In the genomic region with DNA sequence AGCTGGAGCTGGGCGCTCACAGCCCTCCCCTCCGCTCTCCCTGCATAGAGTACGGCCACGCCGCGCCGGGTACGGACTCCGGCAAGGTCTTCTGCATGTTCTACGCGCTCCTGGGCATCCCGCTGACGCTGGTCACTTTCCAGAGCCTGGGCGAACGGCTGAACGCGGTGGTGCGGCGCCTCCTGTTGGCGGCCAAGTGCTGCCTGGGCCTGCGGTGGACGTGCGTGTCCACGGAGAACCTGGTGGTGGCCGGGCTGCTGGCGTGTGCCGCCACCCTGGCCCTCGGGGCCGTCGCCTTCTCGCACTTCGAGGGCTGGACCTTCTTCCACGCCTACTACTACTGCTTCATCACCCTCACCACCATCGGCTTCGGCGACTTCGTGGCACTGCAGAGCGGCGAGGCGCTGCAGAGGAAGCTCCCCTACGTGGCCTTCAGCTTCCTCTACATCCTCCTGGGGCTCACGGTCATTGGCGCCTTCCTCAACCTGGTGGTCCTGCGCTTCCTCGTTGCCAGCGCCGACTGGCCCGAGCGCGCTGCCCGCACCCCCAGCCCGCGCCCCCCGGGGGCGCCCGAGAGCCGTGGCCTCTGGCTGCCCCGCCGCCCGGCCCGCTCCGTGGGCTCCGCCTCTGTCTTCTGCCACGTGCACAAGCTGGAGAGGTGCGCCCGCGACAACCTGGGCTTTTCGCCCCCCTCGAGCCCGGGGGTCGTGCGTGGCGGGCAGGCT, we compare ENCODE assay signal across 19 cellular contexts. TPM values are rescaled to one million over a fixed set of nuclear protein-coding genes. Genes with fewer than 3 reads are reported as not detected.
DNase-seq lines count a peak whose midpoint lies in the region; FAIRE-seq and TF ChIP-seq lines count a peak whose summit lies in the region.
"Had no signal": no experiment of that assay in that cellular context is flagged by ENCODE, and none has a peak within 500 bp of the region (broad histone marks: within the 10 kb centered on the region; RNA-seq: fewer than 3 reads in every experiment).

No MANE protein-coding gene starts in this region.

- no peak overlapping the region for H3K27ac Mint-ChIP-seq in activated CD4-positive, alpha-beta T cell treated with anti-CD3 and anti-CD28 coated beads, Interleukin-2, amount 10 ng/mL, durations not matched to agents 24 days and 14 days
- H3K27ac Mint-ChIP-seq: activated naive CD8-positive, alpha-beta T cell treated with anti-CD3 and anti-CD28 coated beads, Interleukin-2, amount 10 ng/mL, durations not matched to agents 7 days and 5 days; naive thymus-derived CD8-positive, alpha-beta T cell had no signal

- H3K36me3 Mint-ChIP-seq in activated CD4-positive, alpha-beta T cell treated with anti-CD3 and anti-CD28 coated beads, Interleukin-2, amount 10 ng/mL, durations not matched to agents 24 days and 14 days (ENCODE audit: low read depth), result no peaks in the 10 kb centered on the region
- H3K36me3 Mint-ChIP-seq: activated naive CD8-positive, alpha-beta T cell treated with anti-CD3 and anti-CD28 coated beads, Interleukin-2, amount 10 ng/mL, durations not matched to agents 7 days and 5 days; naive thymus-derived CD8-positive, alpha-beta T cell had no signal

- no peak for FAIRE-seq in frontal cortex (lab: Jason Lieb, UNC)
- FAIRE-seq: RCC 7860 had no signal

- H3K27me3 Mint-ChIP-seq in activated CD4-positive, alpha-beta T cell treated with anti-CD3 and anti-CD28 coated beads, Interleukin-2, amount 10 ng/mL, durations not matched to agents 24 days and 14 days, result peaks cover 16% of the 10 kb centered on the region

- H3K4me1 Mint-ChIP-seq in activated CD4-positive, alpha-beta T cell treated with anti-CD3 and anti-CD28 coated beads, Interleukin-2, amount 10 ng/mL, durations not matched to agents 24 days and 14 days, result peaks cover 7% of the 10 kb centered on the region

- TF ChIP-seq CTCF in GM20000 (IDR thresholded peaks at IDR 0.05; ENCODE audit: extremely low read depth, missing control alignments) (peak; percentile 17), retinal pigment epithelial cell (conservative IDR thresholded peaks at IDR 0.05; ENCODE audit: low read depth, low read length) (peak; percentile 16), lower leg skin (IDR thresholded peaks at IDR 0.05) (no peak)

- intact Hi-C loops in activated CD4-positive, alpha-beta T cell treated with anti-CD3 and anti-CD28 coated beads, Interleukin-2, amount 10 ng/mL, durations not matched to agents 24 days and 14 days (cut with micrococcal nuclease), result no loop called here
- intact Hi-C loops in lower leg skin (cut with DNase I; ENCODE audit: low total_unique reads), result loop anchor here (5.0 kb wide), 1 partner anchor 117 kb away; no protein-coding TSS in a partner anchor

- 61 to 74% methylated on average over 53 to 71 of the region's 73 CpGs for WGBS in lower leg skin, 2 donors

- H3K4me3 Mint-ChIP-seq in activated CD4-positive, alpha-beta T cell treated with anti-CD3 and anti-CD28 coated beads, Interleukin-2, amount 10 ng/mL, durations not matched to agents 24 days and 14 days, result no peak overlapping the region
- H3K4me3 Mint-ChIP-seq: activated naive CD8-positive, alpha-beta T cell treated with anti-CD3 and anti-CD28 coated beads, Interleukin-2, amount 10 ng/mL, durations not matched to agents 7 days and 5 days had no signal

- H3K9me3 Mint-ChIP-seq in activated CD4-positive, alpha-beta T cell treated with anti-CD3 and anti-CD28 coated beads, Interleukin-2, amount 10 ng/mL, durations not matched to agents 24 days and 14 days, result no peaks in the 10 kb centered on the region
- H3K9me3 Mint-ChIP-seq: activated naive CD8-positive, alpha-beta T cell treated with anti-CD3 and anti-CD28 coated beads, Interleukin-2, amount 10 ng/mL, durations not matched to agents 7 days and 5 days; naive thymus-derived CD8-positive, alpha-beta T cell had no signal

- TF ChIP-seq POLR2A in lower leg skin (IDR thresholded peaks at IDR 0.05), result no peak

- peak; percentile 68 for DNase-seq in activated CD4-positive, alpha-beta T cell treated with anti-CD3 and anti-CD28 coated beads, Interleukin-2, amount 10 ng/mL, durations not matched to agents 24 days and 14 days
- no peak for DNase-seq in activated CD4-positive, alpha-beta T cell treated with anti-CD3 and anti-CD28 coated beads, Interleukin-2, amount 50 U/mL, for 48 hours
- DNase-seq in GM20000 (ENCODE audit: low spot score) (no peak), dermis blood vessel endothelial cell (peak; percentile 36), retinal pigment epithelial cell (ENCODE audit: low read depth) (no peak), glomerular visceral epithelial cell (ENCODE audit: extremely low spot score) (no peak), frontal cortex (ENCODE audit: low spot score in 2 of 2) (no peak), lower leg skin (ENCODE audit: low spot score in 2 of 2) (no peak)
- DNase-seq: ACHN; activated naive CD8-positive, alpha-beta T cell treated with anti-CD3 and anti-CD28 coated beads, Interleukin-2, amount 10 ng/mL, durations not matched to agents 7 days and 5 days; cortex of kidney; EL; MG63; NCI-H226; T-helper 2 cell had no signal

- H3K4me3 ChIP-seq in retinal pigment epithelial cell (ENCODE audit: low read length) (no peak overlapping the region), lower leg skin (ENCODE audit: low read depth, poor library complexity, severe bottlenecking) (no peak overlapping the region)
- H3K4me3 ChIP-seq: MG63, skin epidermis had no signal

RNA-seq across cellular contexts. Expression of a gene that starts 4.6 kb away (rescaled TPM):
- 0.44 and 0.76 TPM in 2 replicates for total RNA-seq in activated CD4-positive, alpha-beta T cell treated with anti-CD3 and anti-CD28 coated beads, Interleukin-2, amount 10 ng/mL, durations not matched to agents 24 days and 14 days
- total RNA-seq in dermis blood vessel endothelial cell, result 0.05 and 0.17 TPM in 2 replicates
- not detected for total RNA-seq in frontal cortex
- 1 to 10 TPM; 1.5 to 3.5 (median 2.5) TPM for total RNA-seq in lower leg skin
- total RNA-seq: activated naive CD8-positive, alpha-beta T cell treated with anti-CD3 and anti-CD28 coated beads, Interleukin-2, amount 10 ng/mL, durations not matched to agents 7 days and 5 days; naive thymus-derived CD8-positive, alpha-beta T cell had no signal

RNA-seq across cellular contexts. Expression of a gene that starts 35.1 kb away (rescaled TPM):
- total RNA-seq in activated CD4-positive, alpha-beta T cell treated with anti-CD3 and anti-CD28 coated beads, Interleukin-2, amount 10 ng/mL, durations not matched to agents 24 days and 14 days, result not detected in 2 replicates
- total RNA-seq in dermis blood vessel endothelial cell (not detected in 2 replicates), frontal cortex (not detected), lower leg skin (100 to 1,000 TPM in 2 of 4 donors, 10 to 100 TPM in 2; 50.8 to 481 (median 81.3) TPM)
- total RNA-seq: activated naive CD8-positive, alpha-beta T cell treated with anti-CD3 and anti-CD28 coated beads, Interleukin-2, amount 10 ng/mL, durations not matched to agents 7 days and 5 days; naive thymus-derived CD8-positive, alpha-beta T cell; urinary bladder had no signal

Comparison
In these comparisons a context has a peak if more than half of its experiments do, and no peak if none do; other contexts are left out.
1. DNase-seq: peak in activated CD4-positive, alpha-beta T cell treated with anti-CD3 and anti-CD28 coated beads, Interleukin-2, amount 10 ng/mL, durations not matched to agents 24 days and 14 days (single experiment) and dermis blood vessel endothelial cell (single experiment); none in activated CD4-positive, alpha-beta T cell treated with anti-CD3 and anti-CD28 coated beads, Interleukin-2, amount 50 U/mL, for 48 hours (0 of 2), GM20000 (single experiment), retinal pigment epithelial cell (single experiment), glomerular visceral epithelial cell (single experiment), frontal cortex (0 of 2) and lower leg skin (0 of 2).
2. CTCF ChIP-seq: peak in GM20000 (single experiment) and retinal pigment epithelial cell (single experiment); none in lower leg skin (0 of 3).
3. RNA of a gene that starts 35.1 kb away (total RNA-seq): 50.8 to 481 TPM in lower leg skin; not detected in activated CD4-positive, alpha-beta T cell treated with anti-CD3 and anti-CD28 coated beads, Interleukin-2, amount 10 ng/mL, durations not matched to agents 24 days and 14 days, not detected in dermis blood vessel endothelial cell and not detected in frontal cortex (single experiment); every median in the first group is over 10 times any median in the second.